In genomic region chr1:11052839-11053757, GRCh38 we compare ENCODE assay signal across 11 cellular contexts. TPM values are rescaled to one million over a fixed set of nuclear protein-coding genes. Genes with fewer than 3 reads are reported as not detected.
A peak's percentile ranks its signal among the peaks of the same experiment; 100 is the strongest.
DNase-seq lines count a peak whose midpoint lies in the region; ATAC-seq and TF ChIP-seq lines count a peak whose summit lies in the region.
"Had no signal": no experiment of that assay in that cellular context is flagged by ENCODE, and none has a peak within 500 bp of the region (broad histone marks: within the 10 kb centered on the region; RNA-seq: fewer than 3 reads in every experiment).

No MANE protein-coding gene starts in this region.

- H3K4me3 ChIP-seq in mesenchymal stem cell (ENCODE audit: insufficient read depth in 1 of 2, low read depth in 1 of 2, low read length in 2 of 2): no peak overlapping the region

- H3K27ac Mint-ChIP-seq in activated T-cell treated with anti-CD3 and anti-CD28 coated beads, Interleukin-2, amount 50 U/mL, for 72 hours: no peak overlapping the region
- H3K27ac Mint-ChIP-seq in neural crest cell (ENCODE audit: unreplicated experiment): no peak overlapping the region

- no peak overlapping the region for H2BK5ac ChIP-seq in mesenchymal stem cell (ENCODE audit: low read depth, low read length, poor library complexity, severe bottlenecking)

- H3K9me3 ChIP-seq in mesenchymal stem cell (ENCODE audit: control insufficient read depth, low read length): no peaks in the 10 kb centered on the region

- no peak overlapping the region for H4K91ac ChIP-seq in mesenchymal stem cell (ENCODE audit: low read length)

- no peak overlapping the region for H3K27ac ChIP-seq in mesenchymal stem cell (ENCODE audit: low read length, poor library complexity, severe bottlenecking)
- H3K27ac ChIP-seq: VCaP had no signal

- H3K36me3 ChIP-seq in mesenchymal stem cell (ENCODE audit: control insufficient read depth in 1 of 2, insufficient read depth in 2 of 2, low read depth in 1 of 2, low read length in 2 of 2): peaks cover 30 to 54% of the 10 kb centered on the region in 2 experiments

- no peak overlapping the region for H2AFZ ChIP-seq in mesenchymal stem cell (ENCODE audit: low read depth, low read length)

- no peak overlapping the region for H4K8ac ChIP-seq in mesenchymal stem cell (ENCODE audit: low read length)

- peaks cover 0 to 6% of the 10 kb centered on the region in 2 experiments for H3K27me3 ChIP-seq in mesenchymal stem cell (ENCODE audit: control insufficient read depth in 1 of 2, insufficient read depth in 1 of 2, low read length in 2 of 2)

- peaks cover 15% of the 10 kb centered on the region for H3K79me1 ChIP-seq in mesenchymal stem cell (replicated peaks; ENCODE audit: low read length, poor library complexity, severe bottlenecking)

- H3K27me3 Mint-ChIP-seq in activated T-cell treated with anti-CD3 and anti-CD28 coated beads, Interleukin-2, amount 50 U/mL, for 72 hours (ENCODE audit: low read depth): no peaks in the 10 kb centered on the region
- H3K27me3 Mint-ChIP-seq in neural crest cell (ENCODE audit: low read depth): no peaks in the 10 kb centered on the region

- TF ChIP-seq CTCF in neural crest cell (conservative IDR thresholded peaks at IDR 0.05): no peak

- H3K36me3 Mint-ChIP-seq in activated T-cell treated with anti-CD3 and anti-CD28 coated beads, Interleukin-2, amount 50 U/mL, for 72 hours (ENCODE audit: insufficient read depth in 2 of 2): peaks cover 2 to 7% of the 10 kb centered on the region in 2 donors
- H3K36me3 Mint-ChIP-seq in neural crest cell (ENCODE audit: low read depth): peaks cover 4% of the 10 kb centered on the region

- no peak overlapping the region for H3K4me2 ChIP-seq in mesenchymal stem cell (ENCODE audit: low read length, poor library complexity, severe bottlenecking)

- ATAC-seq in activated T-cell treated with anti-CD3 and anti-CD28 coated beads, Interleukin-2, amount 50 U/mL, for 72 hours (replicated peaks in 1 of 2): peak; percentile 17 to 18

- DNase-seq in NCI-H1417 (lab: John Stamatoyannopoulos, UW) (peak in 2 of 3 experiments; percentile 16 to 48), NCI-H1417 treated with DMSO at 0.1 percent for 48 hours (lab: John Stamatoyannopoulos, UW) (no peak), NCI-H1105 (lab: John Stamatoyannopoulos, UW) (peak; percentile 87), neural crest cell (ENCODE audit: low read depth, low spot score) (no peak), mesenchymal stem cell (no peak), activated gamma-delta T cell (lab: John Stamatoyannopoulos, UW) (no peak), globus pallidus (ENCODE audit: low spot score) (no peak)
- DNase-seq in activated T-cell treated with anti-CD3 and anti-CD28 coated beads, Interleukin-2, amount 50 U/mL, for 72 hours: no peak
- DNase-seq: 8988T, NCI-H2081 treated with DMSO at 0.1 percent for 48 hours had no signal

- H3K9ac ChIP-seq in mesenchymal stem cell (ENCODE audit: low read length): no peak overlapping the region

- H3K14ac ChIP-seq in mesenchymal stem cell (ENCODE audit: low read length in 2 of 2): no peak overlapping the region

- H2BK12ac ChIP-seq in mesenchymal stem cell (ENCODE audit: low read length in 2 of 2): no peak overlapping the region

- H3K9me3 Mint-ChIP-seq in activated T-cell treated with anti-CD3 and anti-CD28 coated beads, Interleukin-2, amount 50 U/mL, for 72 hours: no peaks in the 10 kb centered on the region
- H3K9me3 Mint-ChIP-seq in neural crest cell: no peaks in the 10 kb centered on the region

- no peak overlapping the region for H3K18ac ChIP-seq in mesenchymal stem cell (ENCODE audit: low read depth in 1 of 2, low read length in 2 of 2)

- H2BK120ac ChIP-seq in mesenchymal stem cell (ENCODE audit: low read depth, low read length): no peak overlapping the region

- H2AK5ac ChIP-seq in mesenchymal stem cell (ENCODE audit: low read length, severe bottlenecking): no peak overlapping the region

- 80% methylated on average over 28 of the region's 29 CpGs for WGBS in mesenchymal stem cell

- H2BK15ac ChIP-seq in mesenchymal stem cell (ENCODE audit: low read depth, poor library complexity, severe bottlenecking): no peak overlapping the region

- peaks cover 2% of the 10 kb centered on the region for H3K4me1 ChIP-seq in mesenchymal stem cell (ENCODE audit: control insufficient read depth, insufficient read depth, low read depth, low read length)

- no peak overlapping the region for H3K23ac ChIP-seq in mesenchymal stem cell (ENCODE audit: low read length in 2 of 2)

- H3K4ac ChIP-seq in mesenchymal stem cell (ENCODE audit: low read depth in 1 of 2, low read length in 2 of 2): no peak overlapping the region

- H3K4me3 Mint-ChIP-seq in activated T-cell treated with anti-CD3 and anti-CD28 coated beads, Interleukin-2, amount 50 U/mL, for 72 hours: no peak overlapping the region
- peak overlapping the region; percentile 49 for H3K4me3 Mint-ChIP-seq in neural crest cell

- peaks cover 17% of the 10 kb centered on the region for H3K4me1 Mint-ChIP-seq in activated T-cell treated with anti-CD3 and anti-CD28 coated beads, Interleukin-2, amount 50 U/mL, for 72 hours (ENCODE audit: low read depth)
- peaks cover 4% of the 10 kb centered on the region for H3K4me1 Mint-ChIP-seq in neural crest cell

RNA-seq across cellular contexts. Expression of gene MASP2, which starts 6.1 kb away (rescaled TPM):
- under 1 TPM; 0.19 to 0.56 TPM for total RNA-seq in activated T-cell treated with anti-CD3 and anti-CD28 coated beads, Interleukin-2, amount 50 U/mL, for 72 hours
- 0.14 TPM in 1 of 2 replicates, not detected in the other for total RNA-seq in neural crest cell
- not detected for polyA plus RNA-seq in mesenchymal stem cell (2013, experiment 1 of 2)
- polyA plus RNA-seq in mesenchymal stem cell (2013, experiment 2 of 2): not detected

RNA-seq across cellular contexts. Expression of gene SRM, which starts 6.7 kb away (rescaled TPM):
- total RNA-seq in activated T-cell treated with anti-CD3 and anti-CD28 coated beads, Interleukin-2, amount 50 U/mL, for 72 hours: 10 to 100 TPM; 58.8 to 77.5 TPM
- 147 and 152 TPM in 2 replicates for total RNA-seq in neural crest cell
- polyA plus RNA-seq in mesenchymal stem cell (2013, experiment 1 of 2): 208 TPM
- polyA plus RNA-seq in mesenchymal stem cell (2013, experiment 2 of 2): 196 TPM

RNA-seq across cellular contexts. Expression of gene TARDBP, which starts 40.6 kb away (rescaled TPM):
- total RNA-seq in activated T-cell treated with anti-CD3 and anti-CD28 coated beads, Interleukin-2, amount 50 U/mL, for 72 hours: 100 to 1,000 TPM; 149 to 156 TPM
- 253 and 268 TPM in 2 replicates for total RNA-seq in neural crest cell
- 132 TPM for polyA plus RNA-seq in mesenchymal stem cell (2013, experiment 1 of 2)
- 135 TPM for polyA plus RNA-seq in mesenchymal stem cell (2013, experiment 2 of 2)

RNA-seq across cellular contexts. Expression of gene EXOSC10, which starts 46.6 kb away (rescaled TPM):
- 10 to 100 TPM; 70.2 to 84.6 TPM for total RNA-seq in activated T-cell treated with anti-CD3 and anti-CD28 coated beads, Interleukin-2, amount 50 U/mL, for 72 hours
- total RNA-seq in neural crest cell: 115 and 127 TPM in 2 replicates
- polyA plus RNA-seq in mesenchymal stem cell (2013, experiment 1 of 2): 46.0 TPM
- 42.0 TPM for polyA plus RNA-seq in mesenchymal stem cell (2013, experiment 2 of 2)

Comparison
In these comparisons a context has a peak if more than half of its experiments do, and no peak if none do; other contexts are left out.
1. DNase-seq: peak in NCI-H1417 (2 of 3) and NCI-H1105 (single experiment); none in NCI-H1417 treated with DMSO at 0.1 percent for 48 hours (single experiment), activated T-cell treated with anti-CD3 and anti-CD28 coated beads, Interleukin-2, amount 50 U/mL, for 72 hours (0 of 2), neural crest cell (single experiment), mesenchymal stem cell (single experiment), activated gamma-delta T cell (single experiment) and globus pallidus (single experiment).